Comparison of ENCODE assay signal across 8 cellular contexts in genomic region chr5:75717082-75717922, GRCh38. TPM values are rescaled to one million over a fixed set of nuclear protein-coding genes. Genes with fewer than 3 reads are reported as not detected.
A peak's percentile ranks its signal among the peaks of the same experiment; 100 is the strongest.
DNase-seq lines count a peak whose midpoint lies in the region; ATAC-seq and TF ChIP-seq lines count a peak whose summit lies in the region.

Gene POC5 (minus strand): TSS chr5:75717437. CDS start chr5:75712937, 4,500 bp downstream.

- H3K27ac Mint-ChIP-seq in Calu3 (ENCODE audit: unreplicated experiment), result peak within 1 kb of the TSS; percentile 87

- H3K9me3 ChIP-seq in HUES64 (ENCODE audit: insufficient read depth, low read depth, low read length) (no peaks in the 10 kb centered on the region), OCI-LY1 (ENCODE audit: low read length) (no peaks in the 10 kb centered on the region)

- CTCF ChIA-PET in Calu3 (lab: Charles Lee), result interaction anchor here (0.6 to 1.1 kb wide), 3 partner anchors 206 to 539 kb away, joined by 3 to 4 read pairs (median 4); partner anchors contain the start of genes CERT1 and POLK

- H3K27me3 Mint-ChIP-seq in Calu3 (ENCODE audit: unreplicated experiment), result no peaks in the 10 kb centered on the region

- WGBS in HUES64, result 13% methylated on average over 51 of the region's 51 CpGs

- H3K4me1 Mint-ChIP-seq in Calu3 (ENCODE audit: low read depth, unreplicated experiment), result peaks cover 26% of the 10 kb centered on the region

- H3K36me3 ChIP-seq in HUES64 (ENCODE audit: insufficient read depth, low read length) (peaks cover 12% of the 10 kb centered on the region; the same call in 1 of the 2 replicates), OCI-LY1 (ENCODE audit: insufficient read depth, low read length) (peaks cover 23% of the 10 kb centered on the region; the same call in 1 of the 2 replicates)

- H3K9me2 ChIP-seq in OCI-LY1 (ENCODE audit: low read depth, low read length), result no peaks in the 10 kb centered on the region

- peak within 1 kb of the TSS; percentile 96 for H3K4me3 Mint-ChIP-seq in Calu3 (ENCODE audit: low read depth, unreplicated experiment)

- H3K9ac ChIP-seq in HUES64 (ENCODE audit: low read depth, low read length), result peak within 1 kb of the TSS; percentile 85
- H3K9ac ChIP-seq in OCI-LY1 (ENCODE audit: low read length), result peak within 1 kb of the TSS; percentile 87

- ATAC-seq in GM21447 (IDR thresholded peaks at IDR 0.05; ENCODE audit: unreplicated experiment), result peak; percentile 93

- peaks cover 4% of the 10 kb centered on the region; the same call in 1 of the 2 replicates for H3K4me1 ChIP-seq in HUES64 (ENCODE audit: insufficient read depth, low read length)
- peaks cover 18% of the 10 kb centered on the region for H3K4me1 ChIP-seq in OCI-LY1 (ENCODE audit: insufficient read depth, low read length, severe bottlenecking)

- peak within 1 kb of the TSS; percentile 97 for H3K4me3 ChIP-seq in HUES64 (ENCODE audit: low read length)
- H3K4me3 ChIP-seq in OCI-LY1 (ENCODE audit: low read depth, low read length, poor library complexity, severe bottlenecking), result peak within 1 kb of the TSS; percentile 88

- H3K27ac ChIP-seq in HUES64 (ENCODE audit: low read depth, low read length), result peak within 1 kb of the TSS; percentile 83
- H3K27ac ChIP-seq in OCI-LY1 (ENCODE audit: low read depth, low read length, poor library complexity, severe bottlenecking), result peak within 1 kb of the TSS; percentile 91

- no peaks in the 10 kb centered on the region for H3F3A ChIP-seq in OCI-LY1 (ENCODE audit: insufficient read depth, low read length)

- DNase-seq in Calu3 (peak; percentile 99), mesenteric fat pad (ENCODE audit: low spot score) (peak; percentile 98)
- peak; percentile 98 for DNase-seq in activated CD8-positive, alpha-beta memory T cell treated with anti-CD3 and anti-CD28 coated beads, Interleukin-2, amount 50 U/mL, for 4 hours
- DNase-seq in stimulated activated CD8-positive, alpha-beta memory T cell treated with anti-CD3 and anti-CD28 coated beads, Interleukin-15, amount 100 ng/mL, for 24 hours (ENCODE audit: low read depth), result peak; percentile 92

- intact Hi-C loops in Calu3 (cut with micrococcal nuclease; ENCODE audit: unreplicated experiment), result no loop called here

- H3K4me2 ChIP-seq in OCI-LY1 (ENCODE audit: low read length), result peak within 1 kb of the TSS; percentile 77

- H3K27me3 ChIP-seq in HUES64 (ENCODE audit: insufficient read depth, low read length) (no peaks in the 10 kb centered on the region), OCI-LY1 (ENCODE audit: insufficient read depth, low read length) (no peaks in the 10 kb centered on the region)

- TF ChIP-seq CTCF in Calu3 (IDR thresholded peaks at IDR 0.05; ENCODE audit: unreplicated experiment), result no peak
- no peak for TF ChIP-seq CTCF in OCI-LY1 (IDR thresholded peaks at IDR 0.05; ENCODE audit: low read length)

- peaks cover 39% of the 10 kb centered on the region for H3K36me3 Mint-ChIP-seq in Calu3 (ENCODE audit: insufficient read depth, unreplicated experiment)

- no peaks in the 10 kb centered on the region for H4K20me1 ChIP-seq in OCI-LY1 (ENCODE audit: insufficient read depth, low read length)

- no peaks in the 10 kb centered on the region for H3K9me3 Mint-ChIP-seq in Calu3 (ENCODE audit: low read depth, unreplicated experiment)

- H2AFZ ChIP-seq in OCI-LY1 (ENCODE audit: low read length), result peak within 1 kb of the TSS; percentile 98

- peaks cover 30% of the 10 kb centered on the region for H3K79me2 ChIP-seq in OCI-LY1 (ENCODE audit: insufficient read depth, low read length)

- in situ Hi-C loops in endometrial microvascular endothelial cells (cut with HindIII; ENCODE audit: inconsistent ontology term, low pct_unique_long_range_greater_than_20kb, low sequenced_read_pairs), result no loop called here

- no TSS peak for BruUV-seq in Calu3 (replicated peaks; lab: Mats Ljungman, UMichigan)

RNA-seq across cellular contexts. Expression of gene POC5, which starts in this region (rescaled TPM):
- total RNA-seq in Calu3 (2022), result 20.9 and 23.1 TPM in 2 replicates
- 11.1 TPM for polyA plus RNA-seq in HUES64 (2013, experiment 1 of 2)
- 10.1 TPM for polyA plus RNA-seq in HUES64 (2013, experiment 2 of 2)
- total RNA-seq in endometrial microvascular endothelial cells (ENCODE audit: inconsistent ontology term), result 15.0 TPM
- total RNA-seq in mesenteric fat pad, result 4.9 TPM

Comparison
In these comparisons a context has a peak if more than half of its experiments do, and no peak if none do; other contexts are left out.
1. Peak in every context shown above with its lines: DNase-seq, ATAC-seq, H3K4me3 ChIP-seq and H3K27ac ChIP-seq.